In genomic region chr2:18957909-18958308, GRCh38 we compare ENCODE assay signal across 26 cellular contexts.
"Had no signal": no experiment of that assay in that cellular context is flagged by ENCODE, and none has a peak within 500 bp of the region (broad histone marks: within the 10 kb centered on the region; RNA-seq: fewer than 3 reads in every experiment).

No MANE protein-coding gene starts in this region.

- H3K27ac ChIP-seq: adrenal gland, body of pancreas, colonic mucosa, foreskin keratinocyte, heart right ventricle, pancreas, prostate gland, sigmoid colon, uterus had no signal

- DNase-seq: activated CD4-positive, alpha-beta T cell treated with anti-CD3 and anti-CD28 coated beads for 36 hours; activated CD4-positive, CD25-positive, alpha-beta regulatory T cell; activated CD8-positive, alpha-beta memory T cell treated with anti-CD3 and anti-CD28 coated beads, Interleukin-2, amount 10 ng/mL, durations not matched to agents 7 days and 5 days; activated CD8-positive, alpha-beta T cell treated with anti-CD3 and anti-CD28 coated beads, Interleukin-2, amount 10 ng/mL, durations not matched to agents 7 days and 5 days; activated naive CD4-positive, alpha-beta T cell; activated T-cell treated with anti-CD3 and anti-CD28 coated beads, Interleukin-2, amount 50 U/mL, for 48 hours; adrenal gland; aorta; body of pancreas; colonic mucosa; effector CD8-positive, alpha-beta T cell; foreskin keratinocyte; heart right ventricle; naive B cell; nucleus accumbens; pancreas; sigmoid colon; stimulated activated CD4-positive, alpha-beta T cell treated with anti-CD3 and anti-CD28 coated beads, Interleukin-1b, Interleukin-23, amount 100 ng/mL, for 48 hours; stimulated activated CD4-positive, alpha-beta T cell treated with anti-CD3 and anti-CD28 coated beads, Interleukin-4, amount 100 ng/mL, for 4 hours; stimulated activated CD8-positive, alpha-beta memory T cell treated with anti-CD3 and anti-CD28 coated beads, Interleukin-4, amount 100 ng/mL, for 48 hours; stimulated activated naive CD8-positive, alpha-beta T cell treated with anti-CD3 and anti-CD28 coated beads, Interleukin-15, amount 100 ng/mL, for 72 hours; substantia nigra; T-helper 2 cell; uterus had no signal

- H3K9me3 ChIP-seq: adrenal gland, body of pancreas, colonic mucosa, pancreas, prostate gland, sigmoid colon, uterus had no signal

- H3K27me3 ChIP-seq: adrenal gland, body of pancreas, colonic mucosa, foreskin keratinocyte, heart right ventricle, pancreas, sigmoid colon, uterus had no signal

- H3K4me3 ChIP-seq: adrenal gland, body of pancreas, colonic mucosa, heart right ventricle, pancreas, prostate gland, sigmoid colon, smooth muscle cell, uterus had no signal
